8 cellular contexts compared by ENCODE assay signal in the genomic region with DNA sequence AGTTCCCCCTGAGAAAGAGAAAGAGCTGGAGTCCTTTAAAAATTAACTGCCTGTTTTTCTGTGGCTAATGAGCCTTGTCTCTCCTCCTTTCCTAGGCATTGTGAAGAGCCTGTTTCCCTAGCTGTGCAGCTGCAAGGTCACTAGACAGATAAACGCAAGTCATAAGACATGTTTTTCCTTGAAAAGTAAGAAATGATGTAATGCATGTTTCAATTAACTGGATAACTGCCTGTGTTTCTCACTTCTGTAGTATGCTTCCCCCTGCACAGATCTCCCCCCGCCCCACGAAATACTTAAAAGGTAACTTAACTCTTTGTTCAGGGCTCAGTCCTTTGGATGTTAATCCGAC.
DNase-seq lines count a peak whose midpoint lies in the region; TF ChIP-seq lines count a peak whose summit lies in the region.
"Not testable (repeated sequence)": the region's sequence is repeated elsewhere in the genome, so short reads cannot be mapped to it uniquely, and the experiment has no call there.

No MANE protein-coding gene starts in this region.

- not testable (repeated sequence) for TF ChIP-seq POLR2A in esophagus squamous epithelium (IDR thresholded peaks at IDR 0.05); suprapubic skin (IDR thresholded peaks at IDR 0.05)

- H3K9me2 ChIP-seq in PC-9 (ENCODE audit: insufficient read depth): not testable (repeated sequence)

- not testable (repeated sequence) for H3K9me3 Mint-ChIP-seq in neural progenitor cell

- not testable (repeated sequence) for H3K4me1 Mint-ChIP-seq in neural progenitor cell

- not testable (repeated sequence) for TF ChIP-seq CTCF in PC-9 (conservative IDR thresholded peaks at IDR 0.05); mammary epithelial cell (conservative IDR thresholded peaks at IDR 0.05 in 1 of 2, IDR thresholded peaks at IDR 0.05 in 1 of 2; ENCODE audit: extremely low read depth in 1 of 2, insufficient read depth in 1 of 2, low read depth in 1 of 2, low read length in 2 of 2); esophagus squamous epithelium (IDR thresholded peaks at IDR 0.05); kidney epithelial cell (IDR thresholded peaks at IDR 0.05; ENCODE audit: insufficient read depth, low read length, poor library complexity, severe bottlenecking); neural progenitor cell (IDR thresholded peaks at IDR 0.05); suprapubic skin (IDR thresholded peaks at IDR 0.05)

- POLR2A ChIA-PET in PC-9 (lab: Charles Lee; ENCODE audit: unreplicated experiment): not testable (repeated sequence)

- not testable (repeated sequence) for TF ChIP-seq EP300 in suprapubic skin (IDR thresholded peaks at IDR 0.05)

- H2AFZ ChIP-seq in PC-9 (peak overlapping the region; percentile 35; the same call in 1 of the 2 replicates), mammary epithelial cell (ENCODE audit: low read depth, low read length) (peak overlapping the region; percentile 52), neural progenitor cell (replicated peaks) (peak overlapping the region; percentile 2)

- H3K9ac ChIP-seq in mammary epithelial cell (ENCODE audit: insufficient read depth, low read length); neural progenitor cell: not testable (repeated sequence)

- not testable (repeated sequence) for H4K20me1 ChIP-seq in PC-9 (ENCODE audit: insufficient read depth); mammary epithelial cell (ENCODE audit: insufficient read depth, low read length); neural progenitor cell (ENCODE audit: low read depth)

- H3F3A ChIP-seq in PC-9 (ENCODE audit: insufficient read depth, low read depth): peaks cover 22% of the 10 kb centered on the region
- H3F3A ChIP-seq in neural progenitor cell (ENCODE audit: low read depth): not testable (repeated sequence)

- not testable (repeated sequence) for H3K36me3 Mint-ChIP-seq in neural progenitor cell

- BruUV-seq in PC-9 (replicated peaks; lab: Mats Ljungman, UMichigan); mammary epithelial cell (replicated peaks; lab: Mats Ljungman, UMichigan): not testable (repeated sequence)

- DNase-seq in DMS79 (lab: John Stamatoyannopoulos, UW): peak; percentile 67
- peak; percentile 49 for DNase-seq in NCI-H1105 treated with DMSO at 0.1 percent for 48 hours (lab: John Stamatoyannopoulos, UW)
- DNase-seq in PC-9; mammary epithelial cell; esophagus squamous epithelium (lab: John Stamatoyannopoulos, UW); neural progenitor cell (ENCODE audit: low spot score); suprapubic skin (ENCODE audit: low spot score in 2 of 2): not testable (repeated sequence)
- peak; percentile 85 for DNase-seq in kidney epithelial cell (ENCODE audit: low read depth)

- H3K9me3 ChIP-seq in PC-9 (ENCODE audit: insufficient read depth, low read depth); mammary epithelial cell (replicated peaks; ENCODE audit: insufficient read depth, low read length); neural progenitor cell (ENCODE audit: low read depth); suprapubic skin: not testable (repeated sequence)
- H3K9me3 ChIP-seq in esophagus squamous epithelium: peaks cover 0 to 12% (median 4%) of the 10 kb centered on the region in 3 donors

- CTCF ChIA-PET in PC-9 (lab: Charles Lee); mammary epithelial cell (lab: Charles Lee; ENCODE audit: low non-redundant PET): not testable (repeated sequence)

- not testable (repeated sequence) for H3K36me3 ChIP-seq in PC-9 (ENCODE audit: low read depth); mammary epithelial cell (ENCODE audit: insufficient read depth, low read length); esophagus squamous epithelium; kidney epithelial cell (ENCODE audit: control insufficient read depth, insufficient read depth, low read length); neural progenitor cell; suprapubic skin

- WGBS in mammary epithelial cell (ENCODE audit: low coverage, missing lambda C conversion rate): 25% methylated on average over 4 of the region's 4 CpGs
- WGBS in esophagus squamous epithelium, 2 donors: 30 to 42% methylated on average over 4 of the region's 4 CpGs
- WGBS in suprapubic skin: 30% methylated on average over 4 of the region's 4 CpGs

- dilution Hi-C loops in mammary epithelial cell (cut with HindIII; ENCODE audit: low sequenced_read_pairs): not testable (repeated sequence)

- H3K79me2 ChIP-seq in PC-9 (ENCODE audit: low read depth); mammary epithelial cell (ENCODE audit: insufficient read depth, low read length); neural progenitor cell (ENCODE audit: low read depth): not testable (repeated sequence)

- peaks cover 28% of the 10 kb centered on the region for H3K4me1 ChIP-seq in PC-9 (replicated peaks; ENCODE audit: insufficient read depth)
- not testable (repeated sequence) for H3K4me1 ChIP-seq in mammary epithelial cell (ENCODE audit: insufficient read depth, low read length); neural progenitor cell
- peaks cover 4 to 57% (median 11%) of the 10 kb centered on the region in 3 donors for H3K4me1 ChIP-seq in esophagus squamous epithelium
- H3K4me1 ChIP-seq in suprapubic skin: peaks cover 54% of the 10 kb centered on the region

- not testable (repeated sequence) for H3K27ac ChIP-seq in PC-9; mammary epithelial cell (ENCODE audit: insufficient read depth, low read depth, low read length); neural progenitor cell
- H3K27ac ChIP-seq in esophagus squamous epithelium: peak overlapping the region; percentile 79 to 85 (median 84)
- peak overlapping the region; percentile 90 for H3K27ac ChIP-seq in suprapubic skin

- H3K27me3 ChIP-seq in PC-9 (ENCODE audit: insufficient read depth, low read depth); mammary epithelial cell (ENCODE audit: insufficient read depth, low read length); esophagus squamous epithelium; kidney epithelial cell (ENCODE audit: control insufficient read depth, insufficient read depth, low read length); neural progenitor cell; suprapubic skin: not testable (repeated sequence)

- not testable (repeated sequence) for H3K27ac Mint-ChIP-seq in neural progenitor cell

- intact Hi-C loops in PC-9 (cut with micrococcal nuclease; ENCODE audit: unreplicated experiment): loop anchor here (2.0 kb wide), 1 partner anchor 15 kb away; no protein-coding TSS in a partner anchor
- intact Hi-C loops in mammary epithelial cell (cut with micrococcal nuclease); esophagus squamous epithelium (cut with DNase I): not testable (repeated sequence)

- H3K4me2 ChIP-seq in PC-9: peak overlapping the region; percentile 78
- H3K4me2 ChIP-seq in mammary epithelial cell (ENCODE audit: insufficient read depth, low read depth, low read length); neural progenitor cell: not testable (repeated sequence)

- H3K4me3 ChIP-seq in PC-9; mammary epithelial cell (replicated peaks in 1 of 3; ENCODE audit: insufficient read depth in 1 of 3, low read depth in 2 of 3, low read length in 3 of 3); esophagus squamous epithelium; kidney epithelial cell (ENCODE audit: low read depth, low read length); neural progenitor cell; suprapubic skin: not testable (repeated sequence)

- not testable (repeated sequence) for H3K27me3 Mint-ChIP-seq in neural progenitor cell (ENCODE audit: insufficient read depth, low read depth)

- in situ Hi-C loops in mammary epithelial cell (cut with MboI; ENCODE audit: low sequenced_read_pairs in 2 of 2): not testable (repeated sequence)

- H3K4me3 Mint-ChIP-seq in neural progenitor cell: not testable (repeated sequence)

Comparison
In these comparisons a context has a peak if more than half of its experiments do, and no peak if none do; other contexts are left out.
1. H2AFZ ChIP-seq: peak in every context shown above with its lines; median percentile 52 in mammary epithelial cell; 35 in PC-9; 2 in neural progenitor cell.